1 cellular context compared by ENCODE assay signal in the genomic region with DNA sequence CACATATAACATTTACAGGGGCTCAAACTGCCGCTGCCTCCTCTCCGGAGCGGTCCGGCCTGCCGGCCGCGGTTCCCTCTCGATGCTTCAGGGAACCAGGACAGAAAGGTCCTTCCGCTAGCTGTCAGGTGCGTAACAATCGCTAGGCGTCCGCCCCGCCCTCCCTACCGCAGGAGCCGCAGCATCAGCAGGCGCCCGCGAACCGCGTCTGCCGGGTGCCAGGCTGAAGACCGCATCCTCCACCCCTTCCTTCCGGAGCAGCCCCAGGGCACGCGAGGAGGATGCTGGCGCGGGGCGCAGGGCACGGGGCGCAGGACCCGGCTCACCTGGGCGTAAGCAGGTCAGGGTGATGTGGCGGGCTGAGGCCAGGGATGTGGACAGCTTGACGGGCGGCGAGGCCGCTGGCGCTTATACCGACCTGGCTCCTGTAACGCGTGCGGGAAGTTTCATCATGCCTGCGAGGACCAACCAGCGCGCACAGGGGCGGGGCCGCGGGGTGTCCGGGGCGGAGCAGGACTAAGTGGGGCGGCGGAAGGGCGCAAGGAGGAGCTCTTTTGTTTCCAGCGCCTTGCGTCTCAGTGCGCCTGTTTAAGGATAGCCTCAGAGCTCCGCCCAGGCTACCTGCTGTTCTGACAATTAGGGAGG.
TF ChIP-seq lines count a peak whose summit lies in the region.

A gene with protein sequence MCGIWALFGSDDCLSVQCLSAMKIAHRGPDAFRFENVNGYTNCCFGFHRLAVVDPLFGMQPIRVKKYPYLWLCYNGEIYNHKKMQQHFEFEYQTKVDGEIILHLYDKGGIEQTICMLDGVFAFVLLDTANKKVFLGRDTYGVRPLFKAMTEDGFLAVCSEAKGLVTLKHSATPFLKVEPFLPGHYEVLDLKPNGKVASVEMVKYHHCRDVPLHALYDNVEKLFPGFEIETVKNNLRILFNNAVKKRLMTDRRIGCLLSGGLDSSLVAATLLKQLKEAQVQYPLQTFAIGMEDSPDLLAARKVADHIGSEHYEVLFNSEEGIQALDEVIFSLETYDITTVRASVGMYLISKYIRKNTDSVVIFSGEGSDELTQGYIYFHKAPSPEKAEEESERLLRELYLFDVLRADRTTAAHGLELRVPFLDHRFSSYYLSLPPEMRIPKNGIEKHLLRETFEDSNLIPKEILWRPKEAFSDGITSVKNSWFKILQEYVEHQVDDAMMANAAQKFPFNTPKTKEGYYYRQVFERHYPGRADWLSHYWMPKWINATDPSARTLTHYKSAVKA (minus strand): TSS at position 384 of the 645 bp plus-strand sequence. CDS start 3,252 bp downstream, outside the sequence.

TF ChIP-seq in K562, 482 proteins besides CTCF, POLR2A, EP300 and RAD21 (continued from another document and continues in another):
- TF ChIP-seq, protein P1, sequence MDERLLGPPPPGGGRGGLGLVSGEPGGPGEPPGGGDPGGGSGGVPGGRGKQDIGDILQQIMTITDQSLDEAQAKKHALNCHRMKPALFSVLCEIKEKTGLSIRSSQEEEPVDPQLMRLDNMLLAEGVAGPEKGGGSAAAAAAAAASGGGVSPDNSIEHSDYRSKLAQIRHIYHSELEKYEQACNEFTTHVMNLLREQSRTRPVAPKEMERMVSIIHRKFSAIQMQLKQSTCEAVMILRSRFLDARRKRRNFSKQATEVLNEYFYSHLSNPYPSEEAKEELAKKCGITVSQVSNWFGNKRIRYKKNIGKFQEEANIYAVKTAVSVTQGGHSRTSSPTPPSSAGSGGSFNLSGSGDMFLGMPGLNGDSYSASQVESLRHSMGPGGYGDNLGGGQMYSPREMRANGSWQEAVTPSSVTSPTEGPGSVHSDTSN (CRISPR knock-in tag; IDR thresholded peaks at IDR 0.05; ENCODE audit: low read depth) = no peak
- TF ChIP-seq, protein P1 (tag; conservative IDR thresholded peaks at IDR 0.05; ENCODE audit: low read depth) = no peak
- TF ChIP-seq, protein P2, sequence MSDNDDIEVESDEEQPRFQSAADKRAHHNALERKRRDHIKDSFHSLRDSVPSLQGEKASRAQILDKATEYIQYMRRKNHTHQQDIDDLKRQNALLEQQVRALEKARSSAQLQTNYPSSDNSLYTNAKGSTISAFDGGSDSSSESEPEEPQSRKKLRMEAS (CRISPR knock-in tag; IDR thresholded peaks at IDR 0.05) = peak; percentile 67; the same call in 1 of the 2 replicates
- TF ChIP-seq, protein P3, sequence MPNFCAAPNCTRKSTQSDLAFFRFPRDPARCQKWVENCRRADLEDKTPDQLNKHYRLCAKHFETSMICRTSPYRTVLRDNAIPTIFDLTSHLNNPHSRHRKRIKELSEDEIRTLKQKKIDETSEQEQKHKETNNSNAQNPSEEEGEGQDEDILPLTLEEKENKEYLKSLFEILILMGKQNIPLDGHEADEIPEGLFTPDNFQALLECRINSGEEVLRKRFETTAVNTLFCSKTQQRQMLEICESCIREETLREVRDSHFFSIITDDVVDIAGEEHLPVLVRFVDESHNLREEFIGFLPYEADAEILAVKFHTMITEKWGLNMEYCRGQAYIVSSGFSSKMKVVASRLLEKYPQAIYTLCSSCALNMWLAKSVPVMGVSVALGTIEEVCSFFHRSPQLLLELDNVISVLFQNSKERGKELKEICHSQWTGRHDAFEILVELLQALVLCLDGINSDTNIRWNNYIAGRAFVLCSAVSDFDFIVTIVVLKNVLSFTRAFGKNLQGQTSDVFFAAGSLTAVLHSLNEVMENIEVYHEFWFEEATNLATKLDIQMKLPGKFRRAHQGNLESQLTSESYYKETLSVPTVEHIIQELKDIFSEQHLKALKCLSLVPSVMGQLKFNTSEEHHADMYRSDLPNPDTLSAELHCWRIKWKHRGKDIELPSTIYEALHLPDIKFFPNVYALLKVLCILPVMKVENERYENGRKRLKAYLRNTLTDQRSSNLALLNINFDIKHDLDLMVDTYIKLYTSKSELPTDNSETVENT (CRISPR knock-in tag; IDR thresholded peaks at IDR 0.05) = peak; percentile 69
- TF ChIP-seq ZFX (CRISPR knock-in tag; IDR thresholded peaks at IDR 0.05) (peak; percentile 78), POLR2H (tag; IDR thresholded peaks at IDR 0.05; ENCODE audit: low read depth) (peak; percentile 92), SMARCA5 (IDR thresholded peaks at IDR 0.05) (no peak), ZNF75A (CRISPR knock-in tag; IDR thresholded peaks at IDR 0.05) (no peak), ZNF436 (CRISPR knock-in tag; IDR thresholded peaks at IDR 0.05) (no peak), MAFF (IDR thresholded peaks at IDR 0.05; ENCODE audit: low read length) (no peak), ZBED1 (IDR thresholded peaks at IDR 0.05) (no peak), KAT7 (CRISPR knock-in tag; IDR thresholded peaks at IDR 0.05; ENCODE audit: borderline replicate concordance) (peak; percentile 88; the same call in 1 of the 2 replicates), ZNF830 (CRISPR knock-in tag; IDR thresholded peaks at IDR 0.05) (0 out of 2 replicates have a peak, but pooled peaks have one; percentile 38), HMGN3 (IDR thresholded peaks at IDR 0.05; ENCODE audit: borderline replicate concordance, extremely low read depth, insufficient read length, low read depth, low read length) (peak; percentile 51), GATAD2A (IDR thresholded peaks at IDR 0.05) (peak; percentile 64; the same call in 1 of the 2 replicates), NCOR1 (IDR thresholded peaks at IDR 0.05) (no peak; the same call in 1 of the 2 replicates), BMI1 (IDR thresholded peaks at IDR 0.05; ENCODE audit: low read length) (no peak), MAFG (tag; conservative IDR thresholded peaks at IDR 0.05) (no peak), RCOR1 (IDR thresholded peaks at IDR 0.05; ENCODE audit: borderline replicate concordance in 1 of 2, low read depth in 2 of 2, low read length in 2 of 2) (peak; percentile 9 to 72; a peak in 2 of 4 replicates), NRF1 (conservative IDR thresholded peaks at IDR 0.05 in 1 of 2, IDR thresholded peaks at IDR 0.05 in 1 of 2) (peak; percentile 85 to 86), SMARCC2 (IDR thresholded peaks at IDR 0.05; ENCODE audit: low read depth) (no peak), ZEB2 (IDR thresholded peaks at IDR 0.05) (peak; percentile 89), RFX7 (CRISPR knock-in tag; IDR thresholded peaks at IDR 0.05) (no peak), PRMT5 (CRISPR knock-in tag; IDR thresholded peaks at IDR 0.05) (no peak), TCF3 (CRISPR knock-in tag; IDR thresholded peaks at IDR 0.05) (peak; percentile 21; the same call in 1 of the 2 replicates), CBX3 (IDR thresholded peaks at IDR 0.05; ENCODE audit: borderline replicate concordance in 1 of 2, low read length in 2 of 2) (peak in 1 of 2 experiments; percentile 65; a peak in 1 of 3 replicates), TCF7 (IDR thresholded peaks at IDR 0.05; ENCODE audit: borderline replicate concordance) (0 out of 2 replicates have a peak, but pooled peaks have one; percentile 44)
- TF ChIP-seq, protein P4, sequence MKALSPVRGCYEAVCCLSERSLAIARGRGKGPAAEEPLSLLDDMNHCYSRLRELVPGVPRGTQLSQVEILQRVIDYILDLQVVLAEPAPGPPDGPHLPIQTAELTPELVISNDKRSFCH (CRISPR knock-in tag; IDR thresholded peaks at IDR 0.05) = no peak
- TF ChIP-seq, protein P4 (tag; IDR thresholded peaks at IDR 0.05) = 0 out of 2 replicates have a peak, but pooled peaks have one; percentile 56
- TF ChIP-seq, protein P5, sequence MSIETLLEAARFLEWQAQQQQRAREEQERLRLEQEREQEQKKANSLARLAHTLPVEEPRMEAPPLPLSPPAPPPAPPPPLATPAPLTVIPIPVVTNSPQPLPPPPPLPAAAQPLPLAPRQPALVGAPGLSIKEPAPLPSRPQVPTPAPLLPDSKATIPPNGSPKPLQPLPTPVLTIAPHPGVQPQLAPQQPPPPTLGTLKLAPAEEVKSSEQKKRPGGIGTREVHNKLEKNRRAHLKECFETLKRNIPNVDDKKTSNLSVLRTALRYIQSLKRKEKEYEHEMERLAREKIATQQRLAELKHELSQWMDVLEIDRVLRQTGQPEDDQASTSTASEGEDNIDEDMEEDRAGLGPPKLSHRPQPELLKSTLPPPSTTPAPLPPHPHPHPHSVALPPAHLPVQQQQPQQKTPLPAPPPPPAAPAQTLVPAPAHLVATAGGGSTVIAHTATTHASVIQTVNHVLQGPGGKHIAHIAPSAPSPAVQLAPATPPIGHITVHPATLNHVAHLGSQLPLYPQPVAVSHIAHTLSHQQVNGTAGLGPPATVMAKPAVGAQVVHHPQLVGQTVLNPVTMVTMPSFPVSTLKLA (conservative IDR thresholded peaks at IDR 0.05) = peak; percentile 80 to 93; a peak in 3 of 4 replicates
- TF ChIP-seq, protein P6, sequence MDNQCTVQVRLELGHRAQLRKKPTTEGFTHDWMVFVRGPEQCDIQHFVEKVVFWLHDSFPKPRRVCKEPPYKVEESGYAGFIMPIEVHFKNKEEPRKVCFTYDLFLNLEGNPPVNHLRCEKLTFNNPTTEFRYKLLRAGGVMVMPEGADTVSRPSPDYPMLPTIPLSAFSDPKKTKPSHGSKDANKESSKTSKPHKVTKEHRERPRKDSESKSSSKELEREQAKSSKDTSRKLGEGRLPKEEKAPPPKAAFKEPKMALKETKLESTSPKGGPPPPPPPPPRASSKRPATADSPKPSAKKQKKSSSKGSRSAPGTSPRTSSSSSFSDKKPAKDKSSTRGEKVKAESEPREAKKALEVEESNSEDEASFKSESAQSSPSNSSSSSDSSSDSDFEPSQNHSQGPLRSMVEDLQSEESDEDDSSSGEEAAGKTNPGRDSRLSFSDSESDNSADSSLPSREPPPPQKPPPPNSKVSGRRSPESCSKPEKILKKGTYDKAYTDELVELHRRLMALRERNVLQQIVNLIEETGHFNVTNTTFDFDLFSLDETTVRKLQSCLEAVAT (IDR thresholded peaks at IDR 0.05) = peak in 1 of 2 experiments; percentile 53; a peak in 2 of 4 replicates
- TF ChIP-seq, protein P7, sequence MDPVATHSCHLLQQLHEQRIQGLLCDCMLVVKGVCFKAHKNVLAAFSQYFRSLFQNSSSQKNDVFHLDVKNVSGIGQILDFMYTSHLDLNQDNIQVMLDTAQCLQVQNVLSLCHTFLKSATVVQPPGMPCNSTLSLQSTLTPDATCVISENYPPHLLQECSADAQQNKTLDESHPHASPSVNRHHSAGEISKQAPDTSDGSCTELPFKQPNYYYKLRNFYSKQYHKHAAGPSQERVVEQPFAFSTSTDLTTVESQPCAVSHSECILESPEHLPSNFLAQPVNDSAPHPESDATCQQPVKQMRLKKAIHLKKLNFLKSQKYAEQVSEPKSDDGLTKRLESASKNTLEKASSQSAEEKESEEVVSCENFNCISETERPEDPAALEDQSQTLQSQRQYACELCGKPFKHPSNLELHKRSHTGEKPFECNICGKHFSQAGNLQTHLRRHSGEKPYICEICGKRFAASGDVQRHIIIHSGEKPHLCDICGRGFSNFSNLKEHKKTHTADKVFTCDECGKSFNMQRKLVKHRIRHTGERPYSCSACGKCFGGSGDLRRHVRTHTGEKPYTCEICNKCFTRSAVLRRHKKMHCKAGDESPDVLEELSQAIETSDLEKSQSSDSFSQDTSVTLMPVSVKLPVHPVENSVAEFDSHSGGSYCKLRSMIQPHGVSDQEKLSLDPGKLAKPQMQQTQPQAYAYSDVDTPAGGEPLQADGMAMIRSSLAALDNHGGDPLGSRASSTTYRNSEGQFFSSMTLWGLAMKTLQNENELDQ (CRISPR knock-in tag; IDR thresholded peaks at IDR 0.05; ENCODE audit: borderline replicate concordance) = peak; percentile 42; the same call in 1 of the 2 replicates
- TF ChIP-seq, protein P8, sequence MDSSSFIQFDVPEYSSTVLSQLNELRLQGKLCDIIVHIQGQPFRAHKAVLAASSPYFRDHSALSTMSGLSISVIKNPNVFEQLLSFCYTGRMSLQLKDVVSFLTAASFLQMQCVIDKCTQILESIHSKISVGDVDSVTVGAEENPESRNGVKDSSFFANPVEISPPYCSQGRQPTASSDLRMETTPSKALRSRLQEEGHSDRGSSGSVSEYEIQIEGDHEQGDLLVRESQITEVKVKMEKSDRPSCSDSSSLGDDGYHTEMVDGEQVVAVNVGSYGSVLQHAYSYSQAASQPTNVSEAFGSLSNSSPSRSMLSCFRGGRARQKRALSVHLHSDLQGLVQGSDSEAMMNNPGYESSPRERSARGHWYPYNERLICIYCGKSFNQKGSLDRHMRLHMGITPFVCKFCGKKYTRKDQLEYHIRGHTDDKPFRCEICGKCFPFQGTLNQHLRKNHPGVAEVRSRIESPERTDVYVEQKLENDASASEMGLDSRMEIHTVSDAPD (CRISPR knock-in tag; IDR thresholded peaks at IDR 0.05) = no peak
- TF ChIP-seq, protein P9, sequence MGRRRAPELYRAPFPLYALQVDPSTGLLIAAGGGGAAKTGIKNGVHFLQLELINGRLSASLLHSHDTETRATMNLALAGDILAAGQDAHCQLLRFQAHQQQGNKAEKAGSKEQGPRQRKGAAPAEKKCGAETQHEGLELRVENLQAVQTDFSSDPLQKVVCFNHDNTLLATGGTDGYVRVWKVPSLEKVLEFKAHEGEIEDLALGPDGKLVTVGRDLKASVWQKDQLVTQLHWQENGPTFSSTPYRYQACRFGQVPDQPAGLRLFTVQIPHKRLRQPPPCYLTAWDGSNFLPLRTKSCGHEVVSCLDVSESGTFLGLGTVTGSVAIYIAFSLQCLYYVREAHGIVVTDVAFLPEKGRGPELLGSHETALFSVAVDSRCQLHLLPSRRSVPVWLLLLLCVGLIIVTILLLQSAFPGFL (CRISPR knock-in tag; IDR thresholded peaks at IDR 0.05) = peak; percentile 90
- TF ChIP-seq, protein P10, sequence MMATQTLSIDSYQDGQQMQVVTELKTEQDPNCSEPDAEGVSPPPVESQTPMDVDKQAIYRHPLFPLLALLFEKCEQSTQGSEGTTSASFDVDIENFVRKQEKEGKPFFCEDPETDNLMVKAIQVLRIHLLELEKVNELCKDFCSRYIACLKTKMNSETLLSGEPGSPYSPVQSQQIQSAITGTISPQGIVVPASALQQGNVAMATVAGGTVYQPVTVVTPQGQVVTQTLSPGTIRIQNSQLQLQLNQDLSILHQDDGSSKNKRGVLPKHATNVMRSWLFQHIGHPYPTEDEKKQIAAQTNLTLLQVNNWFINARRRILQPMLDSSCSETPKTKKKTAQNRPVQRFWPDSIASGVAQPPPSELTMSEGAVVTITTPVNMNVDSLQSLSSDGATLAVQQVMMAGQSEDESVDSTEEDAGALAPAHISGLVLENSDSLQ (IDR thresholded peaks at IDR 0.05) = peak; percentile 60
- TF ChIP-seq, protein P11, sequence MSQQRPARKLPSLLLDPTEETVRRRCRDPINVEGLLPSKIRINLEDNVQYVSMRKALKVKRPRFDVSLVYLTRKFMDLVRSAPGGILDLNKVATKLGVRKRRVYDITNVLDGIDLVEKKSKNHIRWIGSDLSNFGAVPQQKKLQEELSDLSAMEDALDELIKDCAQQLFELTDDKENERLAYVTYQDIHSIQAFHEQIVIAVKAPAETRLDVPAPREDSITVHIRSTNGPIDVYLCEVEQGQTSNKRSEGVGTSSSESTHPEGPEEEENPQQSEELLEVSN (IDR thresholded peaks at IDR 0.05; ENCODE audit: borderline replicate concordance in 1 of 2, extremely low read depth in 1 of 2, insufficient read depth in 1 of 2, insufficient read length in 1 of 2, low read depth in 1 of 2, low read length in 1 of 2, poor library complexity in 1 of 2, severe bottlenecking in 1 of 2) = peak; percentile 66 to 73
